In the genomic region with DNA sequence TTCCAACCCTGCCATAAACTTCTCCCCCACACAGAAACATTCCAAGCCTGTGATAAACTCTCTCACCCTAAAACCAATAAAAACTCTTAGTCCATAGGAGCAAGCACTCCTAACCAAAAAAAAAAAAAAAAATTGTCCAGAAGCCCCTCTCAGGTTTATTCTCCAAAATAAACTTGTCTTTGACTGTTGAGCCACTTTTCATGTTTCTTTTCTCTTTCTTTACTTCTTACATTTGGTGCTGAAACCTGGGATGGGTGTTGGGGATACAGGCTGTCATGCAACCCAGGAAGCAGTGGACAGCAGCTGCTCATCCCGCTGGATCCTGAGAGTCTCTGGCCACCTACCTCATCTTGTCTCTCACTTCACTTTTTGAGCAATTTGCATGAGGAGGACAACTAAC, we compare ENCODE assay signal across 18 cellular contexts. TPM values are rescaled to one million over a fixed set of nuclear protein-coding genes. Genes with fewer than 3 reads are reported as not detected.
A peak's percentile ranks its signal among the peaks of the same experiment; 100 is the strongest.
DNase-seq lines count a peak whose midpoint lies in the region; ATAC-seq, FAIRE-seq and TF ChIP-seq lines count a peak whose summit lies in the region.
"Had no signal": no experiment of that assay in that cellular context is flagged by ENCODE, and none has a peak within 500 bp of the region (broad histone marks: within the 10 kb centered on the region; RNA-seq: fewer than 3 reads in every experiment).

No MANE protein-coding gene starts in this region.

- H3K27ac Mint-ChIP-seq in astrocyte (ENCODE audit: unreplicated experiment) (peak overlapping the region; percentile 73), Caco-2 (ENCODE audit: unreplicated experiment) (no peak overlapping the region)
- no peak overlapping the region for H3K27ac Mint-ChIP-seq in activated CD8-positive, alpha-beta T cell treated with anti-CD3 and anti-CD28 coated beads, Interleukin-2, amount 10 ng/mL, durations not matched to agents 7 days and 5 days
- H3K27ac Mint-ChIP-seq: B cell had no signal

- H3K36me3 ChIP-seq in HEK293 (ENCODE audit: control insufficient read depth in 2 of 2, insufficient read depth in 1 of 2, low read length in 2 of 2) (no peaks in the 10 kb centered on the region), astrocyte (ENCODE audit: insufficient read depth, low read length) (no peaks in the 10 kb centered on the region), Caco-2 (ENCODE audit: control insufficient read depth, insufficient read depth, low read length) (no peaks in the 10 kb centered on the region), heart right ventricle (peaks cover 0 to 22% (median 4%) of the 10 kb centered on the region in 9 donors)

- TF ChIP-seq CTCF in HEK293 (tag by site-specific recombination; IDR thresholded peaks at IDR 0.05) (no peak), astrocyte (IDR thresholded peaks at IDR 0.05; ENCODE audit: insufficient read depth, low read depth, low read length) (no peak), Caco-2 (IDR thresholded peaks at IDR 0.05; ENCODE audit: insufficient read depth in 1 of 2, low read depth in 1 of 2, low read length in 1 of 2, severe bottlenecking in 1 of 2, unreplicated experiment in 1 of 2) (no peak), heart right ventricle (IDR thresholded peaks at IDR 0.05) (no peak)

- POLR2A ChIA-PET in HEK293 (lab: Yijun Ruan, JAX) = no interaction called here
- POLR2A ChIA-PET in activated CD8-positive, alpha-beta T cell treated with anti-CD3 and anti-CD28 coated beads, Interleukin-2, amount 10 ng/mL, durations not matched to agents 7 days and 5 days (lab: Charles Lee) = no interaction called here
- POLR2A ChIA-PET in Caco-2 (lab: Charles Lee) = no interaction called here

- H3K9me3 Mint-ChIP-seq in astrocyte (ENCODE audit: unreplicated experiment) (peaks cover 26% of the 10 kb centered on the region), Caco-2 (ENCODE audit: unreplicated experiment) (peaks cover 28% of the 10 kb centered on the region)
- peaks cover 10% of the 10 kb centered on the region for H3K9me3 Mint-ChIP-seq in activated CD8-positive, alpha-beta T cell treated with anti-CD3 and anti-CD28 coated beads, Interleukin-2, amount 10 ng/mL, durations not matched to agents 7 days and 5 days (ENCODE audit: insufficient read depth)

- H3K4me1 ChIP-seq in HEK293 (ENCODE audit: control insufficient read depth, insufficient read depth, low read length) (no peaks in the 10 kb centered on the region), astrocyte (ENCODE audit: insufficient read depth, low read length) (no peaks in the 10 kb centered on the region), Caco-2 (no peaks in the 10 kb centered on the region), heart right ventricle (no peaks in the 10 kb centered on the region)

- no peak for ATAC-seq in activated CD8-positive, alpha-beta T cell treated with anti-CD3 and anti-CD28 coated beads, Interleukin-2, amount 10 ng/mL, durations not matched to agents 7 days and 5 days
- no peak for ATAC-seq in heart right ventricle
- ATAC-seq: HCT116 had no signal

- H3K9ac ChIP-seq in astrocyte (ENCODE audit: low read length) = no peak overlapping the region
- H3K9ac ChIP-seq: BLaER1 treated with 17β-estradiol and CSF1 and Interleukin-3, amounts not matched to agents 10 nM and 100 nM had no signal

- H3K4me3 ChIP-seq in HEK293 (ENCODE audit: low read depth, low read length) = no peak overlapping the region
- H3K4me3 ChIP-seq in astrocyte (ENCODE audit: insufficient read depth, low read depth, low read length) = no peak overlapping the region
- no peak overlapping the region for H3K4me3 ChIP-seq in Caco-2 (ENCODE audit: low read depth, low read length)
- no peak overlapping the region for H3K4me3 ChIP-seq in heart right ventricle
- H3K4me3 ChIP-seq: BLaER1 treated with 17β-estradiol and CSF1 and Interleukin-3, amounts not matched to agents 10 nM and 100 nM had no signal

- H3K36me3 Mint-ChIP-seq in astrocyte (ENCODE audit: low read depth, unreplicated experiment) (peaks cover 34% of the 10 kb centered on the region), Caco-2 (ENCODE audit: insufficient read depth, unreplicated experiment) (peaks cover 4% of the 10 kb centered on the region)
- H3K36me3 Mint-ChIP-seq in activated CD8-positive, alpha-beta T cell treated with anti-CD3 and anti-CD28 coated beads, Interleukin-2, amount 10 ng/mL, durations not matched to agents 7 days and 5 days (ENCODE audit: low read depth) = peaks cover 8% of the 10 kb centered on the region

- H2AFZ ChIP-seq in astrocyte (ENCODE audit: low read depth, low read length) = no peak overlapping the region

- H3K79me2 ChIP-seq in astrocyte (ENCODE audit: insufficient read depth, low read length) = no peaks in the 10 kb centered on the region

- H3K9me3 ChIP-seq in HEK293 (ENCODE audit: control insufficient read depth, insufficient read depth, low read depth, low read length) (no peaks in the 10 kb centered on the region), astrocyte (ENCODE audit: insufficient read depth, low read depth, low read length) (no peaks in the 10 kb centered on the region), Caco-2 (peaks cover 15% of the 10 kb centered on the region), heart right ventricle (peaks cover 0 to 34% (median 10%) of the 10 kb centered on the region in 11 donors)

- DNase-seq in ELF-1 (ENCODE audit: low read depth, low spot score) = peak; percentile 3
- no peak for DNase-seq in astrocyte (ENCODE audit: low read depth)
- peak; percentile 21 for DNase-seq in kidney glomerular epithelial cell (lab: John Stamatoyannopoulos, UW)
- DNase-seq in activated CD8-positive, alpha-beta T cell treated with anti-CD3 and anti-CD28 coated beads, Interleukin-2, amount 10 ng/mL, durations not matched to agents 7 days and 5 days = no peak
- no peak for DNase-seq in Caco-2
- DNase-seq in activated naive CD4-positive, alpha-beta T cell treated with Interleukin-2 at 50 U/mL for 16 hours = no peak
- no peak for DNase-seq in heart right ventricle
- DNase-seq: CD8-positive, alpha-beta memory T cell; COR-L47; GDM1; GOT3; H7; KBM-7 had no signal

- CTCF ChIA-PET in HEK293 (lab: Yijun Ruan, JAX) = no interaction called here
- CTCF ChIA-PET in activated CD8-positive, alpha-beta T cell treated with anti-CD3 and anti-CD28 coated beads, Interleukin-2, amount 10 ng/mL, durations not matched to agents 7 days and 5 days (lab: Charles Lee) = no interaction called here
- CTCF ChIA-PET in Caco-2 (lab: Charles Lee) = no interaction called here

- H3K4me2 ChIP-seq in astrocyte (ENCODE audit: low read length) = no peak overlapping the region
- H3K4me2 ChIP-seq: BLaER1 treated with 17β-estradiol and CSF1 and Interleukin-3, amounts not matched to agents 10 nM and 100 nM had no signal

- intact Hi-C loops in Caco-2 (cut with micrococcal nuclease; ENCODE audit: unreplicated experiment) (no loop called here), heart right ventricle (cut with DNase I) (no loop called here)

- H3K27me3 ChIP-seq in astrocyte (ENCODE audit: insufficient read depth, low read length) (no peaks in the 10 kb centered on the region), Caco-2 (replicated peaks; ENCODE audit: control insufficient read depth, insufficient read depth, low read length) (no peaks in the 10 kb centered on the region), heart right ventricle (no peaks in the 10 kb centered on the region)
- H3K27me3 ChIP-seq: BLaER1 treated with 17β-estradiol and CSF1 and Interleukin-3, amounts not matched to agents 10 nM and 100 nM had no signal

- WGBS in heart right ventricle, 2 donors = 94 to 95% methylated on average over 1 of the region's 1 CpG

- H4K20me1 ChIP-seq in astrocyte (ENCODE audit: insufficient read depth, low read length) = no peaks in the 10 kb centered on the region
- H4K20me1 ChIP-seq: BLaER1 treated with 17β-estradiol and CSF1 and Interleukin-3, amounts not matched to agents 10 nM and 100 nM had no signal

- H3K4me1 Mint-ChIP-seq in astrocyte (ENCODE audit: low read depth, unreplicated experiment) (peaks cover 16% of the 10 kb centered on the region), Caco-2 (ENCODE audit: low read depth, unreplicated experiment) (no peaks in the 10 kb centered on the region)
- peaks cover 16% of the 10 kb centered on the region for H3K4me1 Mint-ChIP-seq in activated CD8-positive, alpha-beta T cell treated with anti-CD3 and anti-CD28 coated beads, Interleukin-2, amount 10 ng/mL, durations not matched to agents 7 days and 5 days (ENCODE audit: low read depth)

- no TSS peak for BruUV-seq in Caco-2 (replicated peaks; lab: Mats Ljungman, UMichigan)

- H3K27me3 Mint-ChIP-seq in astrocyte (ENCODE audit: low read depth, unreplicated experiment) = no peaks in the 10 kb centered on the region
- no peaks in the 10 kb centered on the region for H3K27me3 Mint-ChIP-seq in activated CD8-positive, alpha-beta T cell treated with anti-CD3 and anti-CD28 coated beads, Interleukin-2, amount 10 ng/mL, durations not matched to agents 7 days and 5 days (ENCODE audit: low read depth)
- no peaks in the 10 kb centered on the region for H3K27me3 Mint-ChIP-seq in Caco-2 (ENCODE audit: insufficient read depth, unreplicated experiment)
- H3K27me3 Mint-ChIP-seq: B cell; CD8-positive, alpha-beta memory T cell had no signal

- H3K4me3 Mint-ChIP-seq in astrocyte (ENCODE audit: unreplicated experiment) (peak overlapping the region; percentile 4), Caco-2 (ENCODE audit: unreplicated experiment) (no peak overlapping the region)
- no peak overlapping the region for H3K4me3 Mint-ChIP-seq in activated CD8-positive, alpha-beta T cell treated with anti-CD3 and anti-CD28 coated beads, Interleukin-2, amount 10 ng/mL, durations not matched to agents 7 days and 5 days
- H3K4me3 Mint-ChIP-seq: B cell; CD8-positive, alpha-beta memory T cell had no signal

- FAIRE-seq in astrocyte (lab: Jason Lieb, UNC) = no peak
- FAIRE-seq: D721Med had no signal

- H3K27ac ChIP-seq in HEK293 (ENCODE audit: extremely low read depth, low read depth, low read length) (no peak overlapping the region), astrocyte (ENCODE audit: low read depth, low read length) (no peak overlapping the region), heart right ventricle (no peak overlapping the region)
- H3K27ac ChIP-seq: BLaER1 treated with 17β-estradiol and CSF1 and Interleukin-3, amounts not matched to agents 10 nM and 100 nM had no signal

TF ChIP-seq in HEK293, 187 proteins besides CTCF, POLR2A, EP300 and RAD21 (continues in another document):
- TF ChIP-seq SCRT2 (tag by site-specific recombination; IDR thresholded peaks at IDR 0.05) = no peak

RNA-seq across cellular contexts. Expression of a gene that starts 2.0 kb away (rescaled TPM):
- total RNA-seq in astrocyte (0.95 and 1.3 TPM in 2 replicates), Caco-2 (2022) (0.65 and 0.73 TPM in 2 replicates), heart right ventricle (under 1 TPM; 0.22 to 0.76 (median 0.38) TPM)
- total RNA-seq in activated CD8-positive, alpha-beta T cell treated with anti-CD3 and anti-CD28 coated beads, Interleukin-2, amount 10 ng/mL, durations not matched to agents 7 days and 5 days = under 1 TPM; 0.18 to 0.47 TPM
- under 1 TPM; 0.01 to 0.15 TPM for polyA plus RNA-seq in heart right ventricle
- polyA plus RNA-seq: CD8-positive, alpha-beta memory T cell had no signal

Comparison
In these comparisons a context has a peak if more than half of its experiments do, and no peak if none do; other contexts are left out.
1. DNase-seq: peak in ELF-1 (single experiment) and kidney glomerular epithelial cell (single experiment); none in astrocyte (single experiment), activated CD8-positive, alpha-beta T cell treated with anti-CD3 and anti-CD28 coated beads, Interleukin-2, amount 10 ng/mL, durations not matched to agents 7 days and 5 days (single experiment), Caco-2 (0 of 2), activated naive CD4-positive, alpha-beta T cell treated with Interleukin-2 at 50 U/mL for 16 hours (single experiment) and heart right ventricle (0 of 2).